Comparison of ENCODE assay signal across 25 cellular contexts in genomic region chr3:29747991-29748390, GRCh38.
"Had no signal": no experiment of that assay in that cellular context is flagged by ENCODE, and none has a peak within 500 bp of the region (broad histone marks: within the 10 kb centered on the region; RNA-seq: fewer than 3 reads in every experiment).

No MANE protein-coding gene starts in this region.

- H3K9me3 ChIP-seq: colonic mucosa, psoas muscle, spleen, tibial nerve had no signal

- H3K27me3 ChIP-seq: colonic mucosa, spleen, tibial nerve had no signal

- H3K9me3 Mint-ChIP-seq: activated CD4-positive, alpha-beta memory T cell treated with anti-CD3 and anti-CD28 coated beads for 36 hours; activated CD4-positive, alpha-beta T cell treated with anti-CD3 and anti-CD28 coated beads, Interleukin-2, amount 10 ng/mL, durations not matched to agents 24 days and 14 days; activated naive CD4-positive, alpha-beta T cell treated with anti-CD3 and anti-CD28 coated beads for 36 hours; activated naive CD8-positive, alpha-beta T cell treated with anti-CD3 and anti-CD28 coated beads for 36 hours; activated T-helper 1 cell treated with anti-CD3 and anti-CD28 coated beads, Interleukin-12 subunit alpha, Interleukin-12 subunit beta, Interleukin-2, Interleukin-4 antibody, amounts not matched to agents 30 ng/mL and 10 ng/mL and 1 ng/mL, durations not matched to agents 14 hours and 24 hours and 36 hours; memory B cell; naive thymus-derived CD8-positive, alpha-beta T cell had no signal

- DNase-seq: activated CD4-positive, alpha-beta memory T cell treated with anti-CD3 and anti-CD28 coated beads for 36 hours; activated CD4-positive, alpha-beta T cell treated with anti-CD3 and anti-CD28 coated beads, Interleukin-2, amount 10 ng/mL, durations not matched to agents 24 days and 14 days; activated CD4-positive, CD25-positive, alpha-beta regulatory T cell treated with anti-CD3 and anti-CD28 coated beads, Interleukin-2, amount 50 U/mL, for 72 hours; activated CD8-positive, alpha-beta memory T cell treated with anti-CD3 and anti-CD28 coated beads, Interleukin-2, amount 50 U/mL, for 4 hours; activated effector memory CD4-positive, alpha-beta T cell treated with anti-CD3 and anti-CD28 coated beads, Interleukin-2, amount 50 U/mL, for 16 hours; activated naive CD4-positive, alpha-beta T cell treated with anti-CD3 and anti-CD28 coated beads for 36 hours; activated naive CD8-positive, alpha-beta T cell treated with anti-CD3 and anti-CD28 coated beads for 36 hours; activated T-cell treated with anti-CD3 and anti-CD28 coated beads, Interleukin-2, amount 50 U/mL, for 1 hour; colonic mucosa; effector CD8-positive, alpha-beta T cell; head of caudate nucleus; kidney glomerular epithelial cell; naive thymus-derived CD8-positive, alpha-beta T cell; nucleus accumbens; psoas muscle; spleen; stimulated activated naive CD4-positive, alpha-beta T cell; T-helper 17 cell; T1000; WERI-Rb-1 had no signal

- H3K36me3 Mint-ChIP-seq: activated CD4-positive, alpha-beta memory T cell treated with anti-CD3 and anti-CD28 coated beads for 36 hours; activated naive CD8-positive, alpha-beta T cell treated with anti-CD3 and anti-CD28 coated beads for 36 hours; memory B cell; naive thymus-derived CD8-positive, alpha-beta T cell had no signal

- H3K4me3 ChIP-seq: colonic mucosa, psoas muscle, spleen, tibial nerve had no signal

- H3K27ac Mint-ChIP-seq: activated CD4-positive, alpha-beta memory T cell treated with anti-CD3 and anti-CD28 coated beads for 36 hours; activated CD4-positive, alpha-beta T cell treated with anti-CD3 and anti-CD28 coated beads, Interleukin-2, amount 10 ng/mL, durations not matched to agents 24 days and 14 days; activated naive CD4-positive, alpha-beta T cell treated with anti-CD3 and anti-CD28 coated beads for 36 hours; activated naive CD8-positive, alpha-beta T cell treated with anti-CD3 and anti-CD28 coated beads for 36 hours; activated T-helper 1 cell treated with anti-CD3 and anti-CD28 coated beads, Interleukin-12 subunit alpha, Interleukin-12 subunit beta, Interleukin-2, Interleukin-4 antibody, amounts not matched to agents 30 ng/mL and 10 ng/mL and 1 ng/mL, durations not matched to agents 14 hours and 24 hours and 36 hours; memory B cell; naive thymus-derived CD8-positive, alpha-beta T cell; T-helper 17 cell had no signal

- H3K4me1 ChIP-seq: colonic mucosa, parathyroid adenoma, spleen had no signal

- H3K4me3 Mint-ChIP-seq: activated CD4-positive, alpha-beta memory T cell treated with anti-CD3 and anti-CD28 coated beads for 36 hours; activated CD4-positive, alpha-beta T cell treated with anti-CD3 and anti-CD28 coated beads, Interleukin-2, amount 10 ng/mL, durations not matched to agents 24 days and 14 days; activated naive CD4-positive, alpha-beta T cell treated with anti-CD3 and anti-CD28 coated beads for 36 hours; activated naive CD8-positive, alpha-beta T cell treated with anti-CD3 and anti-CD28 coated beads for 36 hours; activated T-helper 1 cell treated with anti-CD3 and anti-CD28 coated beads, Interleukin-12 subunit alpha, Interleukin-12 subunit beta, Interleukin-2, Interleukin-4 antibody, amounts not matched to agents 30 ng/mL and 10 ng/mL and 1 ng/mL, durations not matched to agents 14 hours and 24 hours and 36 hours; memory B cell; naive thymus-derived CD8-positive, alpha-beta T cell; neural crest cell; T-helper 17 cell had no signal

- H3K9ac ChIP-seq: parathyroid adenoma had no signal

- H3K79me2 ChIP-seq: parathyroid adenoma had no signal

- H3K4me1 Mint-ChIP-seq: activated naive CD8-positive, alpha-beta T cell treated with anti-CD3 and anti-CD28 coated beads for 36 hours; memory B cell; naive thymus-derived CD8-positive, alpha-beta T cell; T-helper 17 cell had no signal

- ATAC-seq: naive thymus-derived CD8-positive, alpha-beta T cell; psoas muscle; T-helper 17 cell had no signal

- H3K36me3 ChIP-seq: colonic mucosa, spleen, tibial nerve, WERI-Rb-1 had no signal

- H3K27ac ChIP-seq: colonic mucosa, parathyroid adenoma, psoas muscle, spleen, WERI-Rb-1 had no signal

- H2AFZ ChIP-seq: parathyroid adenoma had no signal

- H3K27me3 Mint-ChIP-seq: memory B cell had no signal
